15 cellular contexts compared by ENCODE assay signal in genomic region chrX:97551821-97552220, GRCh38.
A peak's percentile ranks its signal among the peaks of the same experiment; 100 is the strongest.
DNase-seq lines count a peak whose midpoint lies in the region; ATAC-seq lines count a peak whose summit lies in the region.
"Had no signal": no experiment of that assay in that cellular context is flagged by ENCODE, and none has a peak within 500 bp of the region (broad histone marks: within the 10 kb centered on the region; RNA-seq: fewer than 3 reads in every experiment).

No MANE protein-coding gene starts in this region.

- no peak overlapping the region for H3K4me3 Mint-ChIP-seq in activated CD4-positive, alpha-beta T cell treated with anti-CD3 and anti-CD28 coated beads for 36 hours
- H3K4me3 Mint-ChIP-seq in activated naive CD8-positive, alpha-beta T cell, result no peak overlapping the region
- no peak overlapping the region for H3K4me3 Mint-ChIP-seq in activated naive CD8-positive, alpha-beta T cell treated with anti-CD3 and anti-CD28 coated beads for 36 hours
- H3K4me3 Mint-ChIP-seq in activated naive CD8-positive, alpha-beta T cell treated with anti-CD3 and anti-CD28 coated beads, Interleukin-2, amount 50 U/mL, for 24 hours, result no peak overlapping the region
- no peak overlapping the region for H3K4me3 Mint-ChIP-seq in stimulated activated naive CD8-positive, alpha-beta T cell treated with anti-CD3 and anti-CD28 coated beads, Interleukin-15, Interleukin-2, amounts not matched to agents 100 ng/mL and 50 ng/mL, for 24 hours
- H3K4me3 Mint-ChIP-seq: CD4-positive, alpha-beta T cell; GM23338 had no signal

- H3K4me1 Mint-ChIP-seq in activated CD4-positive, alpha-beta T cell treated with anti-CD3 and anti-CD28 coated beads for 36 hours, result peaks cover 6% of the 10 kb centered on the region
- H3K4me1 Mint-ChIP-seq in activated naive CD8-positive, alpha-beta T cell (ENCODE audit: low read depth), result peaks cover 2% of the 10 kb centered on the region
- peaks cover 2% of the 10 kb centered on the region for H3K4me1 Mint-ChIP-seq in activated naive CD8-positive, alpha-beta T cell treated with anti-CD3 and anti-CD28 coated beads for 36 hours
- H3K4me1 Mint-ChIP-seq in activated naive CD8-positive, alpha-beta T cell treated with anti-CD3 and anti-CD28 coated beads, Interleukin-2, amount 50 U/mL, for 24 hours, result peaks cover 13% of the 10 kb centered on the region
- H3K4me1 Mint-ChIP-seq in stimulated activated naive CD8-positive, alpha-beta T cell treated with anti-CD3 and anti-CD28 coated beads, Interleukin-15, Interleukin-2, amounts not matched to agents 100 ng/mL and 50 ng/mL, for 24 hours (ENCODE audit: low read depth), result peaks cover 15% of the 10 kb centered on the region

- no peak overlapping the region for H3K27ac Mint-ChIP-seq in activated CD4-positive, alpha-beta T cell treated with anti-CD3 and anti-CD28 coated beads for 36 hours
- H3K27ac Mint-ChIP-seq in activated naive CD8-positive, alpha-beta T cell, result peak overlapping the region; percentile 16
- no peak overlapping the region for H3K27ac Mint-ChIP-seq in activated naive CD8-positive, alpha-beta T cell treated with anti-CD3 and anti-CD28 coated beads for 36 hours
- peak overlapping the region; percentile 62 for H3K27ac Mint-ChIP-seq in activated naive CD8-positive, alpha-beta T cell treated with anti-CD3 and anti-CD28 coated beads, Interleukin-2, amount 50 U/mL, for 24 hours
- peak overlapping the region; percentile 40 for H3K27ac Mint-ChIP-seq in stimulated activated naive CD8-positive, alpha-beta T cell treated with anti-CD3 and anti-CD28 coated beads, Interleukin-15, Interleukin-2, amounts not matched to agents 100 ng/mL and 50 ng/mL, for 24 hours
- H3K27ac Mint-ChIP-seq: CD4-positive, alpha-beta T cell; GM23338 had no signal

- CTCF ChIA-PET in activated CD4-positive, alpha-beta T cell treated with anti-CD3 and anti-CD28 coated beads for 36 hours (lab: Charles Lee), result no interaction called here

- intact Hi-C loops in activated CD4-positive, alpha-beta T cell treated with anti-CD3 and anti-CD28 coated beads for 36 hours (cut with DNase I, micrococcal nuclease), result no loop called here

- no peaks in the 10 kb centered on the region for H3K27me3 Mint-ChIP-seq in activated CD4-positive, alpha-beta T cell treated with anti-CD3 and anti-CD28 coated beads for 36 hours
- H3K27me3 Mint-ChIP-seq in activated naive CD8-positive, alpha-beta T cell, result no peaks in the 10 kb centered on the region
- no peaks in the 10 kb centered on the region for H3K27me3 Mint-ChIP-seq in activated naive CD8-positive, alpha-beta T cell treated with anti-CD3 and anti-CD28 coated beads for 36 hours
- H3K27me3 Mint-ChIP-seq in activated naive CD8-positive, alpha-beta T cell treated with anti-CD3 and anti-CD28 coated beads, Interleukin-2, amount 50 U/mL, for 24 hours, result no peaks in the 10 kb centered on the region
- no peaks in the 10 kb centered on the region for H3K27me3 Mint-ChIP-seq in stimulated activated naive CD8-positive, alpha-beta T cell treated with anti-CD3 and anti-CD28 coated beads, Interleukin-15, Interleukin-2, amounts not matched to agents 100 ng/mL and 50 ng/mL, for 24 hours
- H3K27me3 Mint-ChIP-seq: CD4-positive, alpha-beta T cell had no signal

- no peaks in the 10 kb centered on the region for H3K9me3 Mint-ChIP-seq in activated CD4-positive, alpha-beta T cell treated with anti-CD3 and anti-CD28 coated beads for 36 hours (ENCODE audit: low read depth)
- no peaks in the 10 kb centered on the region for H3K9me3 Mint-ChIP-seq in activated naive CD8-positive, alpha-beta T cell (ENCODE audit: low read depth)
- no peaks in the 10 kb centered on the region for H3K9me3 Mint-ChIP-seq in activated naive CD8-positive, alpha-beta T cell treated with anti-CD3 and anti-CD28 coated beads for 36 hours
- no peaks in the 10 kb centered on the region for H3K9me3 Mint-ChIP-seq in activated naive CD8-positive, alpha-beta T cell treated with anti-CD3 and anti-CD28 coated beads, Interleukin-2, amount 50 U/mL, for 24 hours
- no peaks in the 10 kb centered on the region for H3K9me3 Mint-ChIP-seq in stimulated activated naive CD8-positive, alpha-beta T cell treated with anti-CD3 and anti-CD28 coated beads, Interleukin-15, Interleukin-2, amounts not matched to agents 100 ng/mL and 50 ng/mL, for 24 hours
- H3K9me3 Mint-ChIP-seq: CD4-positive, alpha-beta T cell; GM23338 had no signal

- no peak for DNase-seq in activated CD4-positive, alpha-beta T cell treated with anti-CD3 and anti-CD28 coated beads for 36 hours
- DNase-seq in activated CD4-positive, alpha-beta T cell treated with anti-CD3 and anti-CD28 coated beads for 4 hours, result no peak
- no peak for DNase-seq in activated naive CD8-positive, alpha-beta T cell treated with anti-CD3 and anti-CD28 coated beads for 36 hours
- no peak for DNase-seq in activated naive CD8-positive, alpha-beta T cell treated with anti-CD3 and anti-CD28 coated beads, Interleukin-2, amount 50 U/mL, for 24 hours
- DNase-seq: AML-193; Caco-2; CD4-positive, alpha-beta T cell; GDM1; HCEC 1CT had no signal

- POLR2A ChIA-PET in activated CD4-positive, alpha-beta T cell treated with anti-CD3 and anti-CD28 coated beads for 36 hours (lab: Charles Lee), result no interaction called here

- peak; percentile 88 for ATAC-seq in activated CD4-positive, alpha-beta T cell treated with anti-CD3 and anti-CD28 coated beads for 36 hours
- ATAC-seq in activated naive CD8-positive, alpha-beta T cell treated with anti-CD3 and anti-CD28 coated beads, Interleukin-2, amount 50 U/mL, for 24 hours, result peak; percentile 95
- no peak for ATAC-seq in HG02973 (IDR thresholded peaks at IDR 0.05; ENCODE audit: unreplicated experiment)
- ATAC-seq in HG02852 (IDR thresholded peaks at IDR 0.05; ENCODE audit: unreplicated experiment), result no peak
- ATAC-seq: A549, GM23338 had no signal

- no peaks in the 10 kb centered on the region for H3K36me3 Mint-ChIP-seq in activated CD4-positive, alpha-beta T cell treated with anti-CD3 and anti-CD28 coated beads for 36 hours (ENCODE audit: low read depth)
- peaks cover 3% of the 10 kb centered on the region for H3K36me3 Mint-ChIP-seq in activated naive CD8-positive, alpha-beta T cell
- no peaks in the 10 kb centered on the region for H3K36me3 Mint-ChIP-seq in activated naive CD8-positive, alpha-beta T cell treated with anti-CD3 and anti-CD28 coated beads for 36 hours
- H3K36me3 Mint-ChIP-seq in activated naive CD8-positive, alpha-beta T cell treated with anti-CD3 and anti-CD28 coated beads, Interleukin-2, amount 50 U/mL, for 24 hours (ENCODE audit: low read depth), result peaks cover 3% of the 10 kb centered on the region
- no peaks in the 10 kb centered on the region for H3K36me3 Mint-ChIP-seq in stimulated activated naive CD8-positive, alpha-beta T cell treated with anti-CD3 and anti-CD28 coated beads, Interleukin-15, Interleukin-2, amounts not matched to agents 100 ng/mL and 50 ng/mL, for 24 hours (ENCODE audit: low read depth)

Comparison
In these comparisons a context has a peak if more than half of its experiments do, and no peak if none do; other contexts are left out.
1. H3K27ac Mint-ChIP-seq: peak in activated naive CD8-positive, alpha-beta T cell (single experiment), activated naive CD8-positive, alpha-beta T cell treated with anti-CD3 and anti-CD28 coated beads, Interleukin-2, amount 50 U/mL, for 24 hours (single experiment) and stimulated activated naive CD8-positive, alpha-beta T cell treated with anti-CD3 and anti-CD28 coated beads, Interleukin-15, Interleukin-2, amounts not matched to agents 100 ng/mL and 50 ng/mL, for 24 hours (single experiment); none in activated CD4-positive, alpha-beta T cell treated with anti-CD3 and anti-CD28 coated beads for 36 hours (single experiment) and activated naive CD8-positive, alpha-beta T cell treated with anti-CD3 and anti-CD28 coated beads for 36 hours (single experiment).
2. ATAC-seq: peak in activated CD4-positive, alpha-beta T cell treated with anti-CD3 and anti-CD28 coated beads for 36 hours (single experiment) and activated naive CD8-positive, alpha-beta T cell treated with anti-CD3 and anti-CD28 coated beads, Interleukin-2, amount 50 U/mL, for 24 hours (single experiment); none in HG02973 (single experiment) and HG02852 (single experiment).